ENCODE assay signal across 1 cellular context in genomic region chr7:115678049-115678982, GRCh38.
A peak's percentile ranks its signal among the peaks of the same experiment; 100 is the strongest.
TF ChIP-seq lines count a peak whose summit lies in the region.

No MANE protein-coding gene starts in this region.

TF ChIP-seq in HepG2, 621 proteins besides CTCF, POLR2A, EP300 and RAD21 (continued from another document and continues in another):
- TF ChIP-seq ZNF142 (CRISPR knock-in tag; IDR thresholded peaks at IDR 0.05) = no peak
- TF ChIP-seq RXRA (CRISPR knock-in tag; IDR thresholded peaks at IDR 0.05) = no peak; the same call in 1 of the 2 replicates
- TF ChIP-seq MLXIP (CRISPR knock-in tag; IDR thresholded peaks at IDR 0.05; ENCODE audit: borderline replicate concordance) = no peak
- no peak for TF ChIP-seq YEATS4 (CRISPR knock-in tag; IDR thresholded peaks at IDR 0.05; ENCODE audit: borderline replicate concordance)
- TF ChIP-seq MED13 (CRISPR knock-in tag; IDR thresholded peaks at IDR 0.05) = no peak
- TF ChIP-seq ZBTB7B (CRISPR knock-in tag; IDR thresholded peaks at IDR 0.05) = no peak
- no peak for TF ChIP-seq KDM1A (CRISPR knock-in tag; IDR thresholded peaks at IDR 0.05)
- TF ChIP-seq TERF1 (CRISPR knock-in tag; IDR thresholded peaks at IDR 0.05) = no peak
- TF ChIP-seq ZNF770 (CRISPR knock-in tag; IDR thresholded peaks at IDR 0.05) = no peak
- 0 out of 2 replicates have a peak, but pooled peaks have one; percentile 33 for TF ChIP-seq ZNF414 (CRISPR knock-in tag; IDR thresholded peaks at IDR 0.05)
- no peak for TF ChIP-seq PHF21A (CRISPR knock-in tag; IDR thresholded peaks at IDR 0.05)
- no peak for TF ChIP-seq HOXA7 (CRISPR knock-in tag; IDR thresholded peaks at IDR 0.05)
- TF ChIP-seq MXI1 (IDR thresholded peaks at IDR 0.05; ENCODE audit: borderline replicate concordance, low read depth, low read length) = no peak
- no peak for TF ChIP-seq ESRRA (CRISPR knock-in tag; IDR thresholded peaks at IDR 0.05; ENCODE audit: low read depth)
- no peak for TF ChIP-seq GATAD1 (CRISPR knock-in tag; IDR thresholded peaks at IDR 0.05)
- TF ChIP-seq PCBP2 (optimal IDR thresholded peaks at IDR 0.05; ENCODE audit: low read depth, low read length, poor library complexity, severe bottlenecking) = no peak
- TF ChIP-seq SCMH1 (CRISPR knock-in tag; IDR thresholded peaks at IDR 0.05; ENCODE audit: borderline replicate concordance) = no peak
- peak; percentile 43 for TF ChIP-seq ASH2L (IDR thresholded peaks at IDR 0.05; ENCODE audit: insufficient read length, low read depth, low read length)
- no peak for TF ChIP-seq TBP (CRISPR knock-in tag; IDR thresholded peaks at IDR 0.05)
- no peak for TF ChIP-seq NCOA1 (CRISPR knock-in tag; IDR thresholded peaks at IDR 0.05)
- no peak for TF ChIP-seq ZBED4 (CRISPR knock-in tag; IDR thresholded peaks at IDR 0.05; ENCODE audit: borderline replicate concordance)
- TF ChIP-seq FLYWCH1 (CRISPR knock-in tag; IDR thresholded peaks at IDR 0.05) = no peak
- TF ChIP-seq NFYB (CRISPR knock-in tag; IDR thresholded peaks at IDR 0.05) = no peak
- TF ChIP-seq STAT6 (CRISPR knock-in tag; IDR thresholded peaks at IDR 0.05; ENCODE audit: borderline replicate concordance) = 0 out of 2 replicates have a peak, but pooled peaks have one; percentile 27
- TF ChIP-seq DDIT3 (CRISPR knock-in tag; IDR thresholded peaks at IDR 0.05) = no peak
- TF ChIP-seq GPN1 (CRISPR knock-in tag; IDR thresholded peaks at IDR 0.05; ENCODE audit: borderline replicate concordance) = no peak
- TF ChIP-seq ZMYM2 (CRISPR knock-in tag; IDR thresholded peaks at IDR 0.05) = no peak
- no peak for TF ChIP-seq IKZF4 (CRISPR knock-in tag; IDR thresholded peaks at IDR 0.05; ENCODE audit: borderline replicate concordance, low read depth, not compliant biosample characterization)
- TF ChIP-seq ZSCAN22 (CRISPR knock-in tag; IDR thresholded peaks at IDR 0.05) = no peak
- no peak for TF ChIP-seq ZNF30 (CRISPR knock-in tag; IDR thresholded peaks at IDR 0.05)
- TF ChIP-seq PITX1 (CRISPR knock-in tag; IDR thresholded peaks at IDR 0.05) = peak; percentile 65; the same call in 1 of the 2 replicates
- TF ChIP-seq ZNF546 (CRISPR knock-in tag; conservative IDR thresholded peaks at IDR 0.05) = no peak
- no peak for TF ChIP-seq MYNN (CRISPR knock-in tag; IDR thresholded peaks at IDR 0.05; ENCODE audit: low read depth)
- no peak for TF ChIP-seq ZBTB1 (CRISPR knock-in tag; IDR thresholded peaks at IDR 0.05; ENCODE audit: borderline replicate concordance)
- TF ChIP-seq ZNF710 (CRISPR knock-in tag; IDR thresholded peaks at IDR 0.05; ENCODE audit: borderline replicate concordance) = no peak
- TF ChIP-seq TARDBP (CRISPR knock-in tag; IDR thresholded peaks at IDR 0.05) = no peak
